Comparison of ENCODE assay signal across 8 cellular contexts in genomic region chr19:39407644-39408391, GRCh38. TPM values are rescaled to one million over a fixed set of nuclear protein-coding genes. Genes with fewer than 3 reads are reported as not detected.
A peak's percentile ranks its signal among the peaks of the same experiment; 100 is the strongest.
DNase-seq lines count a peak whose midpoint lies in the region; ATAC-seq and TF ChIP-seq lines count a peak whose summit lies in the region.

No MANE protein-coding gene starts in this region.

- peaks cover 15% of the 10 kb centered on the region for H3K36me3 Mint-ChIP-seq in stimulated activated naive CD8-positive, alpha-beta T cell treated with anti-CD3 and anti-CD28 coated beads, Interleukin-15, Interleukin-2, amounts not matched to agents 100 ng/mL and 50 ng/mL, for 24 hours (ENCODE audit: low read depth)

- in situ Hi-C loops in GM18951 (cut with MboI; ENCODE audit: low sequenced_read_pairs, unreplicated experiment), result no loop called here

- H3K9me3 ChIP-seq in left lung, result no peaks in the 10 kb centered on the region

- peak; percentile 38 for TF ChIP-seq POLR2A in GM18951 (IDR thresholded peaks at IDR 0.05; ENCODE audit: extremely low read depth, insufficient read depth, insufficient read length)

- peaks cover 69% of the 10 kb centered on the region for H3K4me1 Mint-ChIP-seq in stimulated activated naive CD8-positive, alpha-beta T cell treated with anti-CD3 and anti-CD28 coated beads, Interleukin-15, Interleukin-2, amounts not matched to agents 100 ng/mL and 50 ng/mL, for 24 hours (ENCODE audit: low read depth)

- peak overlapping the region; percentile 95 for H3K27ac ChIP-seq in caudate nucleus (ENCODE audit: low read depth, low read length)
- H3K27ac ChIP-seq in left lung, result peak overlapping the region; percentile 98 to 100

- H3K27ac Mint-ChIP-seq in stimulated activated naive CD8-positive, alpha-beta T cell treated with anti-CD3 and anti-CD28 coated beads, Interleukin-15, Interleukin-2, amounts not matched to agents 100 ng/mL and 50 ng/mL, for 24 hours, result peak overlapping the region; percentile 92

- H3K4me3 Mint-ChIP-seq in stimulated activated naive CD8-positive, alpha-beta T cell treated with anti-CD3 and anti-CD28 coated beads, Interleukin-15, Interleukin-2, amounts not matched to agents 100 ng/mL and 50 ng/mL, for 24 hours, result peak overlapping the region; percentile 84

- intact Hi-C loops in left lung (cut with DNase I), result no loop called here

- H3K4me1 ChIP-seq in left lung, result peaks cover 16 to 58% of the 10 kb centered on the region in 2 donors

- no peaks in the 10 kb centered on the region for H3K9me3 Mint-ChIP-seq in stimulated activated naive CD8-positive, alpha-beta T cell treated with anti-CD3 and anti-CD28 coated beads, Interleukin-15, Interleukin-2, amounts not matched to agents 100 ng/mL and 50 ng/mL, for 24 hours

- TF ChIP-seq CTCF in left lung (IDR thresholded peaks at IDR 0.05), result no peak

- DNase-seq in T-helper 2 cell (peak in 4 of 5 experiments; percentile 33 to 92 (median 68)), caudate nucleus (lab: John Stamatoyannopoulos, UW) (peak in 2 of 61 donors; percentile 27 to 47), left lung (peak; percentile 74 to 87), NCI-H524 treated with DMSO at 0.1 percent for 48 hours (lab: John Stamatoyannopoulos, UW) (no peak), NCI-H2196 treated with DMSO at 0.1 percent for 48 hours (lab: John Stamatoyannopoulos, UW; ENCODE audit: unreplicated experiment) (no peak)

- H3K4me3 ChIP-seq in left lung, result peak overlapping the region; percentile 99 to 100

- no peaks in the 10 kb centered on the region for H3K27me3 Mint-ChIP-seq in stimulated activated naive CD8-positive, alpha-beta T cell treated with anti-CD3 and anti-CD28 coated beads, Interleukin-15, Interleukin-2, amounts not matched to agents 100 ng/mL and 50 ng/mL, for 24 hours

- H3K27me3 ChIP-seq in left lung, result peaks cover 0 to 3% of the 10 kb centered on the region in 2 donors

- no peak for ATAC-seq in left lung
- ATAC-seq in GM18511 (IDR thresholded peaks at IDR 0.05; ENCODE audit: unreplicated experiment), result no peak

- peaks cover 9 to 21% of the 10 kb centered on the region in 2 donors for H3K36me3 ChIP-seq in left lung

RNA-seq across cellular contexts. Expression of gene ZFP36, which starts 1.2 kb away (rescaled TPM):
- total RNA-seq in left lung, result 100 to 1,000 TPM; 165 to 172 TPM

RNA-seq across cellular contexts. Expression of gene PLEKHG2, which starts 4.7 kb away (rescaled TPM):
- total RNA-seq in left lung, result 10 to 100 TPM; 39.5 to 50.8 TPM

RNA-seq across cellular contexts. Expression of gene MED29, which starts 16.6 kb away (rescaled TPM):
- total RNA-seq in left lung, result 10 to 100 TPM; 29.7 to 32.7 TPM

RNA-seq across cellular contexts. Expression of gene PAF1, which starts 16.9 kb away (rescaled TPM):
- total RNA-seq in left lung, result 10 to 100 TPM; 31.0 to 36.1 TPM

RNA-seq across cellular contexts. Expression of gene RPS16, which starts 27.9 kb away (rescaled TPM):
- 1,000 to 10,000 TPM; 1,507 to 1,549 TPM for total RNA-seq in left lung

Comparison
In these comparisons a context has a peak if more than half of its experiments do, and no peak if none do; other contexts are left out.
1. DNase-seq: peak in T-helper 2 cell (4 of 5) and left lung (2 of 2); none in NCI-H524 treated with DMSO at 0.1 percent for 48 hours (single experiment) and NCI-H2196 treated with DMSO at 0.1 percent for 48 hours (single experiment).